ENCODE assay signal across 9 cellular contexts in the genomic region with DNA sequence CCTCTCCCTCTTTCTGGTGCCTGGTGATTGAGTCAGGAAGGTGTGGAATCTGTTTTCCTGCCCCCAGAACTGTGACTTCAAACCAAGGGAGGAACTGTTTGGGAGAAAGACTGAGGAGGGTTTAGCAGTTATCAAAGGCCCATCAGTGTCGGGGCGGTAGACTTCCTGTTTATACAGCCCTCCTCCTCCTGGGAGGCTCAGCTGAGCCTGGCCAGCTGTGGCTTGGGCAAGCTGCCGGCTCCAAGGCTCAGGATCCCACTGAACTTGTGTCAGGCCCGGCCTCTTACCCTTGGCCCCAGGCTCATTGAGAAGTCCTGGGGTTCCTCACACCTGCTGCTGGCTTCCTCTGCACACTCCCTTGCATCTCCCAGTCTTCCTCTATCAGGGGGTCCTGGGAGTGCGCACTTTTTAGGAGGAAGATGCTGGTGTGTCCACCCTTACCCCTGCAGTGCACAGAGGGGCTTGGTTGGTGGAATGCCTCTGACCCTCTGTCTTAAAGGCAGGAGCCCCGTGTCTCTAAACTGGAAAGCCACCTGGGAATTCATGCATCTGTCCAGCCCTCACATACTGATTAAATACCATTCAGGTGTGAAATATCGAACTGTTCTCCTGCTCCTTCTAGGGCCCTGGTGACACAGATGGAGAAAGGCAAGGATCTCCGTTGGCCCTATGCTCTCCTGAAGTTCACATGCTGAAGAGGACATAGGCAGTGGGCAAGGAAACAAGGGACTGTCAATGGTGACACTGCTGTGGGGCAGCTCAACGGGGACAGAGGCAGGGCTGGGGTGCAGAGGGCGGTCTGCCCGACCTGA. TPM values are rescaled to one million over a fixed set of nuclear protein-coding genes. Genes with fewer than 3 reads are reported as not detected.
A peak's percentile ranks its signal among the peaks of the same experiment; 100 is the strongest.
DNase-seq lines count a peak whose midpoint lies in the region; ATAC-seq and TF ChIP-seq lines count a peak whose summit lies in the region.
"Had no signal": no experiment of that assay in that cellular context is flagged by ENCODE, and none has a peak within 500 bp of the region (broad histone marks: within the 10 kb centered on the region; RNA-seq: fewer than 3 reads in every experiment).

No MANE protein-coding gene starts in this region.

- peak overlapping the region; percentile 41 to 68 (median 67) for H3K27ac Mint-ChIP-seq in nephron
- H3K27ac Mint-ChIP-seq in stimulated activated effector memory CD8-positive, alpha-beta T cell treated with anti-CD3 and anti-CD28 coated beads, Interleukin-12 subunit alpha, Interleukin-12 subunit beta, amount 100 ng/mL, for 72 hours = no peak overlapping the region

- no peaks in the 10 kb centered on the region for H3K9me3 Mint-ChIP-seq in nephron
- H3K9me3 Mint-ChIP-seq in stimulated activated effector memory CD8-positive, alpha-beta T cell treated with anti-CD3 and anti-CD28 coated beads, Interleukin-12 subunit alpha, Interleukin-12 subunit beta, amount 100 ng/mL, for 72 hours = no peaks in the 10 kb centered on the region

- no peaks in the 10 kb centered on the region for H3K36me3 Mint-ChIP-seq in nephron (ENCODE audit: low read depth)
- no peaks in the 10 kb centered on the region for H3K36me3 Mint-ChIP-seq in stimulated activated effector memory CD8-positive, alpha-beta T cell treated with anti-CD3 and anti-CD28 coated beads, Interleukin-12 subunit alpha, Interleukin-12 subunit beta, amount 100 ng/mL, for 72 hours

- peak; percentile 95 for ATAC-seq in Right ventricle myocardium inferior
- ATAC-seq in stimulated activated effector memory CD8-positive, alpha-beta T cell treated with anti-CD3 and anti-CD28 coated beads, Interleukin-12 subunit alpha, Interleukin-12 subunit beta, amount 100 ng/mL, for 72 hours = no peak
- no peak for ATAC-seq in omental fat pad (ENCODE audit: low FRiP score)

- peaks cover 7% of the 10 kb centered on the region for H3K4me1 Mint-ChIP-seq in nephron
- H3K4me1 Mint-ChIP-seq in stimulated activated effector memory CD8-positive, alpha-beta T cell treated with anti-CD3 and anti-CD28 coated beads, Interleukin-12 subunit alpha, Interleukin-12 subunit beta, amount 100 ng/mL, for 72 hours = no peaks in the 10 kb centered on the region

- peaks cover 0 to 12% of the 10 kb centered on the region in 2 donors for H3K4me1 ChIP-seq in right atrium auricular region

- TF ChIP-seq CTCF in right atrium auricular region (IDR thresholded peaks at IDR 0.05) (no peak), fibroblast of villous mesenchyme (IDR thresholded peaks at IDR 0.05; ENCODE audit: insufficient read depth, low read depth, low read length) (no peak), nephron (IDR thresholded peaks at IDR 0.05; ENCODE audit: unreplicated experiment in 3 of 3) (no peak), omental fat pad (IDR thresholded peaks at IDR 0.05) (no peak), WERI-Rb-1 (IDR thresholded peaks at IDR 0.05; ENCODE audit: low read depth, low read length) (no peak)

- H3K9me3 ChIP-seq in right atrium auricular region (no peaks in the 10 kb centered on the region), WERI-Rb-1 (ENCODE audit: severe bottlenecking) (no peaks in the 10 kb centered on the region)

- H3K4me3 ChIP-seq in right atrium auricular region (no peak overlapping the region), fibroblast of villous mesenchyme (ENCODE audit: low read depth, low read length) (no peak overlapping the region), WERI-Rb-1 (ENCODE audit: low read depth, low read length) (no peak overlapping the region)

- H3K36me3 ChIP-seq in right atrium auricular region (no peaks in the 10 kb centered on the region), WERI-Rb-1 (no peaks in the 10 kb centered on the region)

- H3K27ac ChIP-seq in right atrium auricular region (no peak overlapping the region), WERI-Rb-1 (no peak overlapping the region)

- H3K4me3 Mint-ChIP-seq in nephron = peak overlapping the region in 1 of 3 experiments; percentile 9
- no peak overlapping the region for H3K4me3 Mint-ChIP-seq in stimulated activated effector memory CD8-positive, alpha-beta T cell treated with anti-CD3 and anti-CD28 coated beads, Interleukin-12 subunit alpha, Interleukin-12 subunit beta, amount 100 ng/mL, for 72 hours

- DNase-seq in Right ventricle myocardium inferior (ENCODE audit: missing footprints) (no peak), right atrium auricular region (ENCODE audit: low spot score) (no peak), fibroblast of villous mesenchyme (ENCODE audit: low read depth) (peak; percentile 51), NCI-H146 treated with DMSO at 0.1 percent for 48 hours (lab: John Stamatoyannopoulos, UW; ENCODE audit: unreplicated experiment) (no peak), omental fat pad (ENCODE audit: low spot score) (no peak), WERI-Rb-1 (no peak)
- DNase-seq in stimulated activated effector memory CD8-positive, alpha-beta T cell treated with anti-CD3 and anti-CD28 coated beads, Interleukin-12 subunit alpha, Interleukin-12 subunit beta, amount 100 ng/mL, for 72 hours (ENCODE audit: low spot score in 2 of 2) = no peak
- DNase-seq: KG1 had no signal

- intact Hi-C loops in Right ventricle myocardium inferior (cut with DNase I) = no loop called here

- H3K27me3 ChIP-seq in right atrium auricular region (no peaks in the 10 kb centered on the region), WERI-Rb-1 (ENCODE audit: insufficient read depth, low read depth, severe bottlenecking) (peaks cover 74% of the 10 kb centered on the region)

- H3K27me3 Mint-ChIP-seq in nephron (ENCODE audit: low read depth) = peaks cover 45% of the 10 kb centered on the region

RNA-seq across cellular contexts. Expression of gene CXCL12, which starts 32.4 kb away (rescaled TPM):
- total RNA-seq in Right ventricle myocardium inferior = 144 TPM
- 10 to 100 TPM; 53.8 to 64.0 TPM for total RNA-seq in right atrium auricular region
- total RNA-seq in fibroblast of villous mesenchyme = 67.4 and 69.9 TPM in 2 replicates
- 100 to 1,000 TPM in 2 of 4 donors, 10 to 100 TPM in 2; 53.4 to 277 (median 117) TPM for total RNA-seq in omental fat pad
